ENCODE assay signal across 1 cellular context in genomic region chr14:104230119-104230885, GRCh38.
TF ChIP-seq lines count a peak whose summit lies in the region.

No MANE protein-coding gene starts in this region.

TF ChIP-seq in SK-N-SH treated with all-trans-retinoic acid at 6 μM for 48 hours, 23 proteins besides CTCF, POLR2A, EP300 and RAD21 (continued from another document):
- TF ChIP-seq TSHZ2 (CRISPR knock-in tag; IDR thresholded peaks at IDR 0.05) (no peak), GLIS3 (CRISPR knock-in tag; IDR thresholded peaks at IDR 0.05) (no peak), RARB (CRISPR knock-in tag; IDR thresholded peaks at IDR 0.05) (no peak), ISL1 (CRISPR knock-in tag; IDR thresholded peaks at IDR 0.05) (no peak), ZFP3 (CRISPR knock-in tag; IDR thresholded peaks at IDR 0.05) (no peak), CSDC2 (CRISPR knock-in tag; IDR thresholded peaks at IDR 0.05) (no peak)
TF ChIP-seq in SK-N-SH treated with all-trans-retinoic acid at 6 μM for 48 hours: peak in this region for 0.
